In the genomic region with DNA sequence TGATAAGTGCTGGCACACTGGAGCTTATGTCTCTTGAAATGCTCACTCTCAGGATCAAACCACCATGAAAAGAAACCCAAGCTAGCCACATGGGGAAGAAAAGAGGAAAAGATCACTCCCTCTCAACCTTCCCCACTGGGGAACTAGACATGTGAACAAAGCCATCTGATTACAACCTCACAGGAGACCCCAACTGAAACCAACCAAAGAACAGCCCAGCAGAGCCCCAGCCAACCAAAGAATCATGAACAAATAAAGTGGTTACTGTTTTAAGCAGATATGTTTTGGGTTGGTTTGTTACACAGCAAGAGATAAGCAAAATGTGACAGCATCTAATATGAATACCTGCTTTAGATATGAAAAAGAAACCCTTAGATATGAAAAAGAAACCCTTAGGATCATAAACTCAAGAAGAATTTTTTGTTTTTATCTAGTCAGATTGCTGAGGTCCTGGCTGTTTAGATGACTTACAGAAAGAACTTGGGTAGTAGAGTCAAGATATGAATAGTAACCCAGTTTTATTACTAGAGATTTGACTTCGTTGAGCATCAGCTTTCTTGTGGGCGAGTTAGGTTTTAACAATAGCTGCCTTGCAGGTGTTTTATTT, we compare ENCODE assay signal across 1 cellular context.
TF ChIP-seq lines count a peak whose summit lies in the region.

No MANE protein-coding gene starts in this region.

TF ChIP-seq in GM12878, 131 proteins besides CTCF, POLR2A, EP300 and RAD21:
- TF ChIP-seq ZZZ3 (IDR thresholded peaks at IDR 0.05; ENCODE audit: control insufficient read depth, insufficient read length, low read depth), result no peak
- no peak for TF ChIP-seq TBL1XR1 (IDR thresholded peaks at IDR 0.05; ENCODE audit: low read depth, low read length)
- no peak for TF ChIP-seq REST (IDR thresholded peaks at IDR 0.05; ENCODE audit: low read depth, low read length)
- no peak for TF ChIP-seq CHD4 (IDR thresholded peaks at IDR 0.05)
- no peak for TF ChIP-seq PML (IDR thresholded peaks at IDR 0.05; ENCODE audit: low read length)
- no peak for TF ChIP-seq CREB1 (IDR thresholded peaks at IDR 0.05; ENCODE audit: low read depth)
- no peak for TF ChIP-seq NFYA (IDR thresholded peaks at IDR 0.05; ENCODE audit: borderline replicate concordance, low read depth, low read length)
- no peak for TF ChIP-seq ELK1 (IDR thresholded peaks at IDR 0.05; ENCODE audit: low read depth, low read length)
- TF ChIP-seq CBFB (IDR thresholded peaks at IDR 0.05; ENCODE audit: low read depth), result no peak
- TF ChIP-seq DPF2 (IDR thresholded peaks at IDR 0.05), result no peak
- TF ChIP-seq ASH2L (IDR thresholded peaks at IDR 0.05; ENCODE audit: borderline replicate concordance, low read depth), result no peak
- no peak for TF ChIP-seq TAF1 (IDR thresholded peaks at IDR 0.05; ENCODE audit: borderline replicate concordance, low read depth, low read length)
- TF ChIP-seq MTA3 (IDR thresholded peaks at IDR 0.05; ENCODE audit: borderline replicate concordance, low read length), result no peak
- TF ChIP-seq KAT2A (conservative IDR thresholded peaks at IDR 0.05; ENCODE audit: control insufficient read depth, low read depth, low read length), result no peak
- no peak for TF ChIP-seq POU2F2 (IDR thresholded peaks at IDR 0.05; ENCODE audit: borderline replicate concordance, low read depth, low read length)
- TF ChIP-seq NBN (IDR thresholded peaks at IDR 0.05), result no peak
- no peak for TF ChIP-seq ZBTB33 (IDR thresholded peaks at IDR 0.05)
